In genomic region chr13:95497307-95497943, GRCh38 we compare ENCODE assay signal across 1 cellular context.
TF ChIP-seq lines count a peak whose summit lies in the region.

No MANE protein-coding gene starts in this region.

TF ChIP-seq in SK-N-SH, 30 proteins besides CTCF, POLR2A, EP300 and RAD21 (continued from another document):
- TF ChIP-seq IRF3 (IDR thresholded peaks at IDR 0.05; ENCODE audit: low read depth, low read length) (no peak), NRF1 (IDR thresholded peaks at IDR 0.05; ENCODE audit: low read depth, low read length) (no peak), ZBTB33 (IDR thresholded peaks at IDR 0.05; ENCODE audit: borderline replicate concordance, low read depth) (no peak), ELF1 (IDR thresholded peaks at IDR 0.05) (no peak), CHD2 (IDR thresholded peaks at IDR 0.05; ENCODE audit: low read length, partially characterized antibody) (no peak), SMC3 (IDR thresholded peaks at IDR 0.05; ENCODE audit: low read depth, low read length) (no peak), POLR2AphosphoS5 (IDR thresholded peaks at IDR 0.05; ENCODE audit: low read depth, low read length) (no peak), YY1 (IDR thresholded peaks at IDR 0.05; ENCODE audit: low read depth) (no peak), PBX3 (IDR thresholded peaks at IDR 0.05) (no peak), SIN3A (IDR thresholded peaks at IDR 0.05; ENCODE audit: borderline replicate concordance, low read depth, low read length) (no peak), TAF1 (IDR thresholded peaks at IDR 0.05; ENCODE audit: borderline replicate concordance, low read depth, low read length) (no peak), FOSL2 (IDR thresholded peaks at IDR 0.05; ENCODE audit: borderline replicate concordance, low read depth) (no peak), RCOR1 (IDR thresholded peaks at IDR 0.05; ENCODE audit: low read length) (no peak), GABPA (IDR thresholded peaks at IDR 0.05; ENCODE audit: low read depth) (no peak)
